ENCODE assay signal across 24 cellular contexts in the genomic region with DNA sequence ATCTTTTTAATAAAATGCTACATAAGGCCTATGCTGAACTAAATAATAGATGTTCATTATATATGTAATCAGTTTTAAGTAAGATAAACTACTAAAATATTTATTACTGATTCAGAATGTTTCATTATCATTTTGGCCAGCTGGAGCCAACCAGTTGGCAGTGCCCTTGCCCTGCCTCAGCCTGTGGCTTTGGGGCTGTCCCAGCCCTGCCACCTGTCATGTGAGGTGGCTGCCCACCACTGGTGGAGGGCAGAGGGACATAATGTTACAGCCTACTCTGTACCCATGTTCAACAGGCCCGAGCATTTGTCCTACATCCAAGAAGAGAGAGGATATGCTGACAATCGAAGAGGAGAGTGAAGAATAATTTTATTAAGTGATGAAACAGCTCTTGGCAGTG.
"Had no signal": no experiment of that assay in that cellular context is flagged by ENCODE, and none has a peak within 500 bp of the region (broad histone marks: within the 10 kb centered on the region; RNA-seq: fewer than 3 reads in every experiment).

No MANE protein-coding gene starts in this region.

- H3K27ac ChIP-seq: stomach, suprapubic skin, testis, thoracic aorta, thyroid gland, tibial artery, tibial nerve, transverse colon, upper lobe of left lung, upper lobe of right lung, uterus, vagina had no signal

- H3K36me3 ChIP-seq: stomach, suprapubic skin, thoracic aorta, thyroid gland, tibial artery, tibial nerve, transverse colon, upper lobe of left lung, upper lobe of right lung, uterus, vagina had no signal

- H3K27me3 ChIP-seq: stomach, suprapubic skin, testis, thyroid gland, tibial artery, tibial nerve, transverse colon, upper lobe of left lung, upper lobe of right lung, uterus, vagina had no signal

- H3K4me1 ChIP-seq: stomach, suprapubic skin, testis, thyroid gland, tibial artery, tibial nerve, transverse colon, upper lobe of left lung, upper lobe of right lung, uterus, vagina had no signal

- H3K4me3 ChIP-seq: stomach, suprapubic skin, testis, thoracic aorta, thyroid gland, tibial artery, tibial nerve, transverse colon, upper lobe of left lung, upper lobe of right lung, uterus, vagina had no signal

- H3K9me3 ChIP-seq: suprapubic skin, testis, thoracic aorta, thyroid gland, tibial artery, tibial nerve, transverse colon, upper lobe of right lung, uterus, vagina had no signal

- DNase-seq: stimulated activated CD4-positive, alpha-beta T cell treated with anti-CD3 and anti-CD28 coated beads, Interleukin-2, amount 100 ng/mL, for 48 hours; stimulated activated CD4-positive, alpha-beta T cell treated with anti-CD3 and anti-CD28 coated beads, Interleukin-4, amount 100 ng/mL, for 1 hour; stimulated activated CD4-positive, alpha-beta T cell treated with anti-CD3 and anti-CD28 coated beads, Interleukin-4, amount 100 ng/mL, for 24 hours; stimulated activated CD4-positive, alpha-beta T cell treated with anti-CD3 and anti-CD28 coated beads, Interleukin-4, amount 100 ng/mL, for 4 hours; stimulated activated CD8-positive, alpha-beta memory T cell treated with anti-CD3 and anti-CD28 coated beads, Interleukin-4, amount 100 ng/mL, for 48 hours; stimulated activated naive B cell treated with anti-CD40 and anti-IgM and Interleukin-4, amounts not matched to agents 10 μg/mL and 1 μg/mL and 100 μg/mL, for 72 hours; stimulated activated naive CD4-positive, alpha-beta T cell; stimulated activated naive CD4-positive, alpha-beta T cell treated with Interleukin-2 at 50 U/mL for 16 hours; stimulated activated naive CD8-positive, alpha-beta T cell treated with anti-CD3 and anti-CD28 coated beads, Interleukin-15, amount 100 ng/mL, for 72 hours; stimulated activated naive CD8-positive, alpha-beta T cell treated with anti-CD3 and anti-CD28 coated beads, Interleukin-15, Interleukin-2, amounts not matched to agents 100 U/mL and 50 U/mL, for 24 hours; stomach; substantia nigra; testis; thyroid gland; tibial artery; transverse colon; trophoblast cell; upper lobe of right lung; uterus had no signal
